In the genomic region with DNA sequence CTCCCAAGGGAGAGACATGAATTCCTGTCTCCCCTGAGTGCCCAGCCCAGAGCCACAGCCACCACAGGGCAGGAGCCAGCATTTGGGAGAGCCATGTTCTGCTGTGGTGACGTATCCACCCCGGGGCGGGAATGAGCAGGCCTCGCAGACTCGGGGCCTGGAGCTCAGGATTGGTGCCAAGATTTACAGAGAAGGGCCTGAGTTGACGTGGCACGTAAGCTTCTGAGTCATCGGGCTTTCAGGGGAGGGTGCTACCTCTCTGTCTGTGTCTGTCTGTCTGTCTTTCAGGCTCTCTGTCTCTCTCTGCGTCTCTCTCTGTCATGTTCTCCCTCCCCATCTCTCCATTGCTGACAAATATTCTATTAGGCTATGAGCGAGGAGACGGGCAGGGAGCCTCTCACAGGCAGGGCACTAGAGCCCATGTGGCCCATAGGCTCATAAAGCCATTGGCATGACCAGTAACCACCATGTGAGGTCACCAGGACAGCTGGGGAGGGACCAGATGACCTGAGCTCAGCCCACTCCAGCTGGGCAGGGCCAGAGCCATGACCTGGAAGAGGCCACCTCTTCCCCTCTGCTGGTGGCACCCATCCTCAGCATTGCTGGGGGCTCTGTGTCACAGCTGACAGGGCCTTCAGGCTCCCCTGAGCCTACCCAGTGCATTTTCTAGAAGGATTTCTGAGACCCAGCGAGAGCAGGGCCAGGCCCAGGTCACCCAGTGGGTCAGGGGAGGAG, we compare ENCODE assay signal across 1 cellular context.
TF ChIP-seq lines count a peak whose summit lies in the region.

No MANE protein-coding gene starts in this region.

TF ChIP-seq in GM12878, 131 proteins besides CTCF, POLR2A, EP300 and RAD21 (continued from another document):
- TF ChIP-seq, protein P1, sequence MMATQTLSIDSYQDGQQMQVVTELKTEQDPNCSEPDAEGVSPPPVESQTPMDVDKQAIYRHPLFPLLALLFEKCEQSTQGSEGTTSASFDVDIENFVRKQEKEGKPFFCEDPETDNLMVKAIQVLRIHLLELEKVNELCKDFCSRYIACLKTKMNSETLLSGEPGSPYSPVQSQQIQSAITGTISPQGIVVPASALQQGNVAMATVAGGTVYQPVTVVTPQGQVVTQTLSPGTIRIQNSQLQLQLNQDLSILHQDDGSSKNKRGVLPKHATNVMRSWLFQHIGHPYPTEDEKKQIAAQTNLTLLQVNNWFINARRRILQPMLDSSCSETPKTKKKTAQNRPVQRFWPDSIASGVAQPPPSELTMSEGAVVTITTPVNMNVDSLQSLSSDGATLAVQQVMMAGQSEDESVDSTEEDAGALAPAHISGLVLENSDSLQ (IDR thresholded peaks at IDR 0.05), result no peak
- TF ChIP-seq ZZZ3 (IDR thresholded peaks at IDR 0.05; ENCODE audit: control insufficient read depth, insufficient read length, low read depth) (no peak), ZSCAN29 (IDR thresholded peaks at IDR 0.05) (no peak), MTA2 (IDR thresholded peaks at IDR 0.05; ENCODE audit: low read depth) (no peak), CREM (IDR thresholded peaks at IDR 0.05; ENCODE audit: low read depth) (no peak), BCL11A (IDR thresholded peaks at IDR 0.05; ENCODE audit: low read depth, low read length) (no peak), CHD4 (IDR thresholded peaks at IDR 0.05) (no peak)
